In the genomic region with DNA sequence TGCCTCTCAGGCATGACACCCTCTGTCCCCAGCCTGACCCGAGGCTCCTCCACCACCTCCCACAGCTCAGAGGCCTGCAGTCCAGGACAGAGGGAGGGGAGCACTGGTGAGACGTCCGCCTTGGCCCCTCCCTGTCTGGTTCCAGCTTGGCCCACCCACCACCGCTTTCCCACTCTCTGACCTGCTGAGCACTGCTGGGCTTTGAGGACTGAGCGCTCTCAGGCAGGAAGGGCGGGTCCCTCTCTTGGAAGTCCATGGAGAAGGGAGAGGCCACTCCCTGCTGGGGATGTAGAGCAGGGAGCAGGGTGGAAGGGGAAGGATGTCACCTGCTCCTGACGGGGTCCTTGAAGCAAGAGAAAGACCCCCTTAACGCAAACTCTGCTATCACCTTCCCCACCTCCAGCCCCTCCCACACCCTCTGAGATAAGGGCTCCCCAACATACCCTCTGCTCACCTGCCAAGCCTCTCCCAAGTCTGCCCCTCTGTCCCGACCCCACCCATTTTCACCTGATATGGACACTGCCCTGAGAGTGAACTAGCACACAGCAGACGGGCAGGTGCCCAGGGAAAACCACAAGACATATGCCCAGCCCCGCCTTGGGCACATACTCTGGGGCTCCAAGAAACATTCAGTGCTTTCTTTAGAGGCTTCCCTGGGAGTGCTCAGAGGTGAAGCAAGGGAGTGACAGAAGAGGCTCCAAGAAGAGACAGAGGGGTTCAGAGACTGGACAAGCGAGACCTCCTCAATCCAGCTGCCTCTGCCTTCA, we compare ENCODE assay signal across 9 cellular contexts. TPM values are rescaled to one million over a fixed set of nuclear protein-coding genes. Genes with fewer than 3 reads are reported as not detected.
DNase-seq lines count a peak whose midpoint lies in the region; TF ChIP-seq lines count a peak whose summit lies in the region.
"Had no signal": no experiment of that assay in that cellular context is flagged by ENCODE, and none has a peak within 500 bp of the region (broad histone marks: within the 10 kb centered on the region; RNA-seq: fewer than 3 reads in every experiment).

No MANE protein-coding gene starts in this region.

- no peak for DNase-seq in CD8-positive, alpha-beta memory T cell
- DNase-seq in Karpas-422 (no peak), colonic mucosa (peak; percentile 85), neural crest cell (ENCODE audit: low read depth, low spot score) (no peak), HPDE6-E6E7 (ENCODE audit: extremely low spot score) (no peak), GM10248 (ENCODE audit: extremely low spot score) (no peak), esophagus muscularis mucosa (ENCODE audit: extremely low spot score) (no peak)
- no peak for DNase-seq in stimulated activated naive CD4-positive, alpha-beta T cell (lab: John Stamatoyannopoulos, UW)
- DNase-seq: NCI-H2171 had no signal

- H3K9me3 ChIP-seq in CD8-positive, alpha-beta memory T cell (ENCODE audit: low read length), result no peaks in the 10 kb centered on the region
- H3K9me3 ChIP-seq in Karpas-422 (ENCODE audit: low read length) (no peaks in the 10 kb centered on the region), colonic mucosa (no peaks in the 10 kb centered on the region), esophagus muscularis mucosa (no peaks in the 10 kb centered on the region)

- H4K20me1 ChIP-seq in Karpas-422 (ENCODE audit: insufficient read depth, low read depth, low read length), result no peaks in the 10 kb centered on the region

- peak overlapping the region; percentile 82 for H3K9ac ChIP-seq in Karpas-422 (ENCODE audit: low read length)
- H3K9ac ChIP-seq in colonic mucosa (ENCODE audit: low read depth in 2 of 2, low read length in 2 of 2), result peak overlapping the region; percentile 80 to 84

- peaks cover 16% of the 10 kb centered on the region for H3K79me2 ChIP-seq in Karpas-422 (ENCODE audit: low read length)

- peak overlapping the region; percentile 79 for H3K27ac ChIP-seq in CD8-positive, alpha-beta memory T cell (ENCODE audit: low read depth, low read length)
- no peak overlapping the region for H3K27ac ChIP-seq in Karpas-422 (ENCODE audit: low read length)
- H3K27ac ChIP-seq in colonic mucosa, result peak overlapping the region; percentile 76
- H3K27ac ChIP-seq in esophagus muscularis mucosa (replicated peaks in 1 of 4), result no peak overlapping the region

- intact Hi-C loops in colonic mucosa (cut with DNase I) (no loop called here), esophagus muscularis mucosa (cut with DNase I) (no loop called here)

- H3K4me3 ChIP-seq in CD8-positive, alpha-beta memory T cell (ENCODE audit: low read length), result no peak overlapping the region
- H3K4me3 ChIP-seq in Karpas-422 (ENCODE audit: low read length), result peak overlapping the region; percentile 92
- H3K4me3 ChIP-seq in colonic mucosa, result peak overlapping the region; percentile 64
- H3K4me3 ChIP-seq in esophagus muscularis mucosa, result no peak overlapping the region

- no peak overlapping the region for H2AFZ ChIP-seq in Karpas-422 (ENCODE audit: low read length)

- H3K4me2 ChIP-seq in Karpas-422 (ENCODE audit: low read depth, low read length, poor library complexity, severe bottlenecking), result peak overlapping the region; percentile 84

- CTCF ChIA-PET in CD8-positive, alpha-beta memory T cell (lab: Charles Lee), result interaction anchor here (3.7 kb wide), 1 partner anchor 11 kb away, joined by 15 read pairs; the partner anchor contains the start of genes LRRC46 and MRPL10
- CTCF ChIA-PET in GM10248 (lab: Yijun Ruan, JAX), result interaction anchor here (2.1 kb wide), 1 partner anchor 69 kb away, joined by 5 read pairs; no protein-coding TSS in a partner anchor

- H3K27ac Mint-ChIP-seq in CD8-positive, alpha-beta memory T cell, result peak overlapping the region; percentile 88 to 98 (median 95)
- no peak overlapping the region for H3K27ac Mint-ChIP-seq in neural crest cell (ENCODE audit: unreplicated experiment)

- H3K27me3 Mint-ChIP-seq in CD8-positive, alpha-beta memory T cell, result no peaks in the 10 kb centered on the region
- no peaks in the 10 kb centered on the region for H3K27me3 Mint-ChIP-seq in neural crest cell (ENCODE audit: low read depth)

- H3K36me3 Mint-ChIP-seq in CD8-positive, alpha-beta memory T cell, result peaks cover 3 to 78% (median 8%) of the 10 kb centered on the region in 3 donors
- H3K36me3 Mint-ChIP-seq in neural crest cell (ENCODE audit: low read depth), result no peaks in the 10 kb centered on the region

- TF ChIP-seq POLR2A in esophagus muscularis mucosa (IDR thresholded peaks at IDR 0.05; ENCODE audit: low read depth), result no peak

- peaks cover 26% of the 10 kb centered on the region for H3K4me1 ChIP-seq in CD8-positive, alpha-beta memory T cell (ENCODE audit: insufficient read depth, low read length)
- H3K4me1 ChIP-seq in Karpas-422 (ENCODE audit: low read length) (peaks cover 27% of the 10 kb centered on the region), colonic mucosa (no peaks in the 10 kb centered on the region), esophagus muscularis mucosa (peaks cover 22 to 29% (median 23%) of the 10 kb centered on the region in 4 donors)

- POLR2A ChIA-PET in CD8-positive, alpha-beta memory T cell (lab: Charles Lee), result no interaction called here
- POLR2A ChIA-PET in GM10248 (lab: Yijun Ruan, JAX), result interaction anchor here (0.6 kb wide), 1 partner anchor 593 kb away, joined by 4 read pairs; no protein-coding TSS in a partner anchor

- 75% methylated on average over 11 of the region's 12 CpGs for WGBS in esophagus muscularis mucosa

- peaks cover 48% of the 10 kb centered on the region for H3K36me3 ChIP-seq in CD8-positive, alpha-beta memory T cell (ENCODE audit: insufficient read depth, low read length)
- H3K36me3 ChIP-seq in Karpas-422 (ENCODE audit: insufficient read depth, low read length), result no peaks in the 10 kb centered on the region
- H3K36me3 ChIP-seq in colonic mucosa, result peaks cover 9% of the 10 kb centered on the region
- H3K36me3 ChIP-seq in esophagus muscularis mucosa, result peaks cover 14 to 66% (median 63%) of the 10 kb centered on the region in 4 donors

- H3K27me3 ChIP-seq in CD8-positive, alpha-beta memory T cell (ENCODE audit: insufficient read depth, low read length, poor library complexity, severe bottlenecking), result no peaks in the 10 kb centered on the region
- H3K27me3 ChIP-seq in Karpas-422 (ENCODE audit: low read length) (no peaks in the 10 kb centered on the region), colonic mucosa (no peaks in the 10 kb centered on the region), esophagus muscularis mucosa (no peaks in the 10 kb centered on the region)

- peaks cover 23 to 39% (median 25%) of the 10 kb centered on the region in 3 donors for H3K4me1 Mint-ChIP-seq in CD8-positive, alpha-beta memory T cell
- H3K4me1 Mint-ChIP-seq in neural crest cell, result peaks cover 17% of the 10 kb centered on the region

- no peak for TF ChIP-seq EP300 in esophagus muscularis mucosa (IDR thresholded peaks at IDR 0.05)

- no peaks in the 10 kb centered on the region for H3K9me3 Mint-ChIP-seq in CD8-positive, alpha-beta memory T cell
- H3K9me3 Mint-ChIP-seq in neural crest cell, result no peaks in the 10 kb centered on the region

- no peak for TF ChIP-seq CTCF in colonic mucosa (IDR thresholded peaks at IDR 0.05)
- no peak for TF ChIP-seq CTCF in neural crest cell (conservative IDR thresholded peaks at IDR 0.05)
- TF ChIP-seq CTCF in GM10248 (IDR thresholded peaks at IDR 0.05; ENCODE audit: control extremely low read depth, extremely low read depth, low read depth, missing control alignments), result no peak
- TF ChIP-seq CTCF in esophagus muscularis mucosa (IDR thresholded peaks at IDR 0.05), result no peak

- H3K9me2 ChIP-seq in Karpas-422 (replicated peaks; ENCODE audit: insufficient read depth, low read length), result no peaks in the 10 kb centered on the region

- H3K4me3 Mint-ChIP-seq in CD8-positive, alpha-beta memory T cell, result peak overlapping the region; percentile 88 to 98 (median 97)
- H3K4me3 Mint-ChIP-seq in neural crest cell, result peak overlapping the region; percentile 91

RNA-seq across cellular contexts. Expression of gene OSBPL7, which starts 1.4 kb away (rescaled TPM):
- 10 to 100 TPM; 16.9 to 17.5 TPM for total RNA-seq in CD8-positive, alpha-beta memory T cell
- polyA plus RNA-seq in CD8-positive, alpha-beta memory T cell, result 11.0 TPM
- total RNA-seq in Karpas-422 (2014; rRNA removed; shearing (Covaris generic); ENCODE audit: low replicate concordance), result 11.1 and 21.9 TPM in 2 replicates
- total RNA-seq in colonic mucosa, result 10 to 100 TPM; 34.8 to 93.6 TPM
- 14.3 and 14.6 TPM in 2 replicates for total RNA-seq in neural crest cell
- 1 to 10 TPM; 2.0 to 8.4 (median 4.7) TPM for total RNA-seq in esophagus muscularis mucosa

RNA-seq across cellular contexts. Expression of gene MRPL10, which starts 11.1 kb away (rescaled TPM):
- total RNA-seq in CD8-positive, alpha-beta memory T cell, result 10 to 100 TPM; 67.0 to 67.7 TPM
- polyA plus RNA-seq in CD8-positive, alpha-beta memory T cell, result 59.8 TPM
- 38.2 and 50.3 TPM in 2 replicates for total RNA-seq in Karpas-422 (2014; rRNA removed; shearing (Covaris generic); ENCODE audit: low replicate concordance)
- total RNA-seq in colonic mucosa (10 to 100 TPM; 32.2 to 50.8 TPM), neural crest cell (50.0 and 55.3 TPM in 2 replicates), esophagus muscularis mucosa (10 to 100 TPM; 43.6 to 86.8 (median 63.2) TPM)

RNA-seq across cellular contexts. Expression of gene LRRC46, which starts 11.3 kb away (rescaled TPM):
- under 1 TPM; 0.49 to 0.83 TPM for total RNA-seq in CD8-positive, alpha-beta memory T cell
- 0.28 TPM for polyA plus RNA-seq in CD8-positive, alpha-beta memory T cell
- total RNA-seq in Karpas-422 (2014; rRNA removed; shearing (Covaris generic); ENCODE audit: low replicate concordance), result 2.8 TPM in 1 of 2 replicates, not detected in the other
- total RNA-seq in colonic mucosa (under 1 TPM; 0.20 to 0.21 TPM), neural crest cell (0.84 and 1.4 TPM in 2 replicates), esophagus muscularis mucosa (under 1 TPM in 1 of 4 donors, not detected in 3; 0.45 TPM)

RNA-seq across cellular contexts. Expression of gene SCRN2, which starts 20.9 kb away (rescaled TPM):
- total RNA-seq in CD8-positive, alpha-beta memory T cell, result 10 to 100 TPM; 17.3 to 18.0 TPM
- polyA plus RNA-seq in CD8-positive, alpha-beta memory T cell, result 17.2 TPM
- 37.7 and 63.5 TPM in 2 replicates for total RNA-seq in Karpas-422 (2014; rRNA removed; shearing (Covaris generic); ENCODE audit: low replicate concordance)
- 10 to 100 TPM; 36.8 to 40.0 TPM for total RNA-seq in colonic mucosa
- 32.7 and 37.8 TPM in 2 replicates for total RNA-seq in neural crest cell
- 10 to 100 TPM in 3 of 4 donors, 1 to 10 TPM in 1; 9.6 to 34.0 (median 23.1) TPM for total RNA-seq in esophagus muscularis mucosa

RNA-seq across cellular contexts. Expression of gene SP6, which starts 30.8 kb away (rescaled TPM):
- total RNA-seq in CD8-positive, alpha-beta memory T cell, result under 1 TPM; 0.07 to 0.09 TPM
- polyA plus RNA-seq in CD8-positive, alpha-beta memory T cell, result 0.59 TPM
- total RNA-seq in Karpas-422 (2014; rRNA removed; shearing (Covaris generic); ENCODE audit: low replicate concordance), result 0.04 TPM in 1 of 2 replicates, not detected in the other
- 1 to 10 TPM; 8.7 to 8.8 TPM for total RNA-seq in colonic mucosa
- 0.16 and 0.25 TPM in 2 replicates for total RNA-seq in neural crest cell
- under 1 TPM; under 0.01 to 0.71 (median 0.25) TPM for total RNA-seq in esophagus muscularis mucosa

Comparison
In these comparisons a context has a peak if more than half of its experiments do, and no peak if none do; other contexts are left out.
1. H3K27ac ChIP-seq: peak in CD8-positive, alpha-beta memory T cell (single experiment) and colonic mucosa (single experiment); none in Karpas-422 (single experiment) and esophagus muscularis mucosa (0 of 4).
2. H3K4me3 ChIP-seq: peak in Karpas-422 (single experiment) and colonic mucosa (single experiment); none in CD8-positive, alpha-beta memory T cell (single experiment) and esophagus muscularis mucosa (0 of 4).